Comparison of ENCODE assay signal across 15 cellular contexts in genomic region chr9:83972286-83972685, GRCh38. TPM values are rescaled to one million over a fixed set of nuclear protein-coding genes. Genes with fewer than 3 reads are reported as not detected.
DNase-seq lines count a peak whose midpoint lies in the region; ATAC-seq and TF ChIP-seq lines count a peak whose summit lies in the region.
"Had no signal": no experiment of that assay in that cellular context is flagged by ENCODE, and none has a peak within 500 bp of the region (broad histone marks: within the 10 kb centered on the region; RNA-seq: fewer than 3 reads in every experiment).

No MANE protein-coding gene starts in this region.

- no peaks in the 10 kb centered on the region for H3K27me3 ChIP-seq in SJCRH30
- H3K27me3 ChIP-seq in tibial artery = no peaks in the 10 kb centered on the region
- H3K27me3 ChIP-seq: dorsolateral prefrontal cortex had no signal

- peaks cover 77% of the 10 kb centered on the region for H3K4me1 Mint-ChIP-seq in activated T-cell treated with anti-CD3 and anti-CD28 coated beads, Interleukin-2, amount 50 U/mL, for 24 hours (ENCODE audit: low read depth)
- H3K4me1 Mint-ChIP-seq in central memory CD8-positive, alpha-beta T cell = peaks cover 47% of the 10 kb centered on the region
- peaks cover 20% of the 10 kb centered on the region for H3K4me1 Mint-ChIP-seq in progenitor cell of endocrine pancreas (ENCODE audit: low read depth)

- H3K4me1 ChIP-seq in SJCRH30 (peaks cover 7% of the 10 kb centered on the region; the same call in 1 of the 2 replicates), tibial artery (peaks cover 0 to 30% (median 11%) of the 10 kb centered on the region in 4 donors)

- H3K9me3 ChIP-seq in SJCRH30 (replicated peaks) = no peaks in the 10 kb centered on the region
- H3K9me3 ChIP-seq in tibial artery = no peaks in the 10 kb centered on the region

- H3K27me3 Mint-ChIP-seq in activated T-cell treated with anti-CD3 and anti-CD28 coated beads, Interleukin-2, amount 50 U/mL, for 24 hours = no peaks in the 10 kb centered on the region
- H3K27me3 Mint-ChIP-seq in central memory CD8-positive, alpha-beta T cell = no peaks in the 10 kb centered on the region
- no peaks in the 10 kb centered on the region for H3K27me3 Mint-ChIP-seq in progenitor cell of endocrine pancreas

- TF ChIP-seq CTCF in progenitor cell of endocrine pancreas (IDR thresholded peaks at IDR 0.05; ENCODE audit: unreplicated experiment) = no peak
- TF ChIP-seq CTCF in tibial artery (IDR thresholded peaks at IDR 0.05) = no peak

- H3K36me3 Mint-ChIP-seq in activated T-cell treated with anti-CD3 and anti-CD28 coated beads, Interleukin-2, amount 50 U/mL, for 24 hours (ENCODE audit: low read depth) = peaks cover 99% of the 10 kb centered on the region
- H3K36me3 Mint-ChIP-seq in central memory CD8-positive, alpha-beta T cell (ENCODE audit: insufficient read depth) = peaks cover 97% of the 10 kb centered on the region
- peaks cover 71% of the 10 kb centered on the region for H3K36me3 Mint-ChIP-seq in progenitor cell of endocrine pancreas (ENCODE audit: insufficient read depth)

- no peak overlapping the region for H3K27ac ChIP-seq in SJCRH30
- H3K27ac ChIP-seq in tibial artery = no peak overlapping the region
- H3K27ac ChIP-seq: KMS-11 had no signal

- peaks cover 96% of the 10 kb centered on the region for H3K36me3 ChIP-seq in SJCRH30
- peaks cover 91 to 96% (median 94%) of the 10 kb centered on the region in 3 donors for H3K36me3 ChIP-seq in tibial artery

- no peak overlapping the region for H3K4me3 Mint-ChIP-seq in activated T-cell treated with anti-CD3 and anti-CD28 coated beads, Interleukin-2, amount 50 U/mL, for 24 hours
- no peak overlapping the region for H3K4me3 Mint-ChIP-seq in central memory CD8-positive, alpha-beta T cell
- H3K4me3 Mint-ChIP-seq in progenitor cell of endocrine pancreas (ENCODE audit: low read depth) = no peak overlapping the region

- H3K27ac Mint-ChIP-seq in activated T-cell treated with anti-CD3 and anti-CD28 coated beads, Interleukin-2, amount 50 U/mL, for 24 hours = peak overlapping the region; percentile 78
- H3K27ac Mint-ChIP-seq in central memory CD8-positive, alpha-beta T cell (ENCODE audit: low read depth) = peak overlapping the region; percentile 64
- H3K27ac Mint-ChIP-seq in progenitor cell of endocrine pancreas = peak overlapping the region; percentile 45

- intact Hi-C loops in tibial artery (cut with DNase I; ENCODE audit: low total_unique reads) = loop anchor here (10.0 kb wide), 1 partner anchor 203 kb away; no protein-coding TSS in a partner anchor

- H3K9me3 Mint-ChIP-seq in activated T-cell treated with anti-CD3 and anti-CD28 coated beads, Interleukin-2, amount 50 U/mL, for 24 hours = no peaks in the 10 kb centered on the region
- no peaks in the 10 kb centered on the region for H3K9me3 Mint-ChIP-seq in central memory CD8-positive, alpha-beta T cell
- no peaks in the 10 kb centered on the region for H3K9me3 Mint-ChIP-seq in progenitor cell of endocrine pancreas (ENCODE audit: low read depth)
- H3K9me3 Mint-ChIP-seq: H9 had no signal

- H3K4me3 ChIP-seq in SJCRH30 = no peak overlapping the region
- H3K4me3 ChIP-seq in tibial artery = no peak overlapping the region
- H3K4me3 ChIP-seq: dorsolateral prefrontal cortex had no signal

- no peak for DNase-seq in activated T-cell treated with anti-CD3 and anti-CD28 coated beads, Interleukin-2, amount 50 U/mL, for 24 hours
- DNase-seq in activated T-cell treated with anti-CD3 and anti-CD28 coated beads for 4 hours (no peak), MV-4-11 (lab: John Stamatoyannopoulos, UW) (peak; percentile 73), progenitor cell of endocrine pancreas (ENCODE audit: low spot score, unreplicated experiment) (no peak), SJCRH30 (no peak), tibial artery (no peak)
- no peak for DNase-seq in central memory CD8-positive, alpha-beta T cell (ENCODE audit: low spot score in 2 of 2)
- DNase-seq in stimulated activated naive CD4-positive, alpha-beta T cell treated with Interleukin-2 at 50 U/mL for 16 hours (lab: John Stamatoyannopoulos, UW) = no peak
- DNase-seq: dorsolateral prefrontal cortex, H9, NCI-H1930, nucleus accumbens, Right ventricle myocardium superior, substantia nigra had no signal

- peak; percentile 37 for ATAC-seq in central memory CD8-positive, alpha-beta T cell (replicated peaks; ENCODE audit: extremely low read depth, poor library complexity, severe bottlenecking)

RNA-seq across cellular contexts. Expression of gene HNRNPK, which starts 7.7 kb away (rescaled TPM):
- 716 and 720 TPM in 2 replicates for total RNA-seq in progenitor cell of endocrine pancreas
- total RNA-seq in SJCRH30 (2014; rRNA removed; shearing (Covaris generic)) = 1,096 and 1,200 TPM in 2 replicates

RNA-seq across cellular contexts. Expression of gene RMI1, which starts 8.3 kb away (rescaled TPM):
- 17.0 and 19.0 TPM in 2 replicates for total RNA-seq in progenitor cell of endocrine pancreas
- total RNA-seq in SJCRH30 (2014; rRNA removed; shearing (Covaris generic)) = 10.9 and 11.1 TPM in 2 replicates

RNA-seq across cellular contexts. Expression of gene KIF27, which starts 51.1 kb away (rescaled TPM):
- 22.5 and 24.6 TPM in 2 replicates for total RNA-seq in progenitor cell of endocrine pancreas
- 2.0 and 3.9 TPM in 2 replicates for total RNA-seq in SJCRH30 (2014; rRNA removed; shearing (Covaris generic))
